20 cellular contexts compared by ENCODE assay signal in genomic region chr14:24337144-24337823, GRCh38. TPM values are rescaled to one million over a fixed set of nuclear protein-coding genes. Genes with fewer than 3 reads are reported as not detected.
"Had no signal": no experiment of that assay in that cellular context is flagged by ENCODE, and none has a peak within 500 bp of the region (broad histone marks: within the 10 kb centered on the region; RNA-seq: fewer than 3 reads in every experiment).

No MANE protein-coding gene starts in this region.

- H3K27me3 ChIP-seq: thyroid gland had no signal

- H3K27ac ChIP-seq: adrenal gland, cardiac muscle cell, hepatocyte, parathyroid adenoma had no signal

- H3K9ac ChIP-seq: parathyroid adenoma had no signal

- H3K79me2 ChIP-seq: hepatocyte, parathyroid adenoma had no signal

- DNase-seq: activated B cell treated with CpG ODN at 0.5 μM for 24 hours; activated CD4-positive, alpha-beta T cell treated with anti-CD3 and anti-CD28 coated beads for 4 hours; activated CD8-positive, alpha-beta T cell treated with anti-CD3 and anti-CD28 coated beads for 36 hours; activated naive CD4-positive, alpha-beta T cell treated with anti-CD3 and anti-CD28 coated beads, Interleukin-2, amount 50 U/mL, for 16 hours; activated T-cell treated with anti-CD3 and anti-CD28 coated beads, Interleukin-2, amount 50 U/mL, for 1 hour; adrenal gland; dermis blood vessel endothelial cell; effector memory CD4-positive, alpha-beta T cell; esophagus squamous epithelium; mesendoderm; naive thymus-derived CD8-positive, alpha-beta T cell; stimulated activated CD8-positive, alpha-beta memory T cell treated with anti-CD3 and anti-CD28 coated beads, Interleukin-4, amount 100 ng/mL, for 48 hours; stimulated activated naive CD4-positive, alpha-beta T cell; SW 1271 had no signal

- ATAC-seq: activated CD8-positive, alpha-beta T cell treated with anti-CD3 and anti-CD28 coated beads for 36 hours; naive thymus-derived CD8-positive, alpha-beta T cell had no signal

- H3K4me2 ChIP-seq: hepatocyte had no signal

- H3K4me3 ChIP-seq: adrenal gland, cardiac muscle cell, esophagus squamous epithelium, hepatocyte, thyroid gland had no signal

- H3K9me3 Mint-ChIP-seq: activated B cell treated with CpG ODN at 0.5 μM for 24 hours; activated CD8-positive, alpha-beta T cell treated with anti-CD3 and anti-CD28 coated beads for 36 hours; naive thymus-derived CD8-positive, alpha-beta T cell; T-helper 2 cell treated with Interferon-gamma antibody and Interleukin-4, amounts not matched to agents 5 μg/mL and 100 μg/mL, for 36 hours had no signal

- H3K27ac Mint-ChIP-seq: activated B cell treated with CpG ODN at 0.5 μM for 24 hours; activated CD8-positive, alpha-beta T cell treated with anti-CD3 and anti-CD28 coated beads for 36 hours; T-helper 2 cell treated with Interferon-gamma antibody and Interleukin-4, amounts not matched to agents 5 μg/mL and 100 μg/mL, for 36 hours had no signal

- H3K36me3 ChIP-seq: adrenal gland, cardiac muscle cell, thyroid gland had no signal

- H2AFZ ChIP-seq: hepatocyte, parathyroid adenoma had no signal

- H3K9me3 ChIP-seq: adrenal gland, esophagus squamous epithelium, neutrophil, thyroid gland had no signal

RNA-seq across cellular contexts. Expression of gene ADCY4, which starts 2.4 kb away (rescaled TPM):
- polyA plus RNA-seq: cardiac muscle cell had no signal

RNA-seq across cellular contexts. Expression of gene RIPK3, which starts 2.5 kb away (rescaled TPM):
- polyA plus RNA-seq: cardiac muscle cell had no signal

RNA-seq across cellular contexts. Expression of gene CIDEB, which starts 29.5 kb away (rescaled TPM):
- total RNA-seq: cardiac muscle cell had no signal
- polyA plus RNA-seq: cardiac muscle cell had no signal
